ENCODE assay signal across 3 cellular contexts in genomic region chr7:39490296-39490695, GRCh38.
"Had no signal": no experiment of that assay in that cellular context is flagged by ENCODE, and none has a peak within 500 bp of the region (broad histone marks: within the 10 kb centered on the region; RNA-seq: fewer than 3 reads in every experiment).

No MANE protein-coding gene starts in this region.

- DNase-seq: GDM1, GF-D8 had no signal

- ATAC-seq: GM12878 had no signal

- H3K4me3 ChIP-seq: GM12878 had no signal
